In genomic region chr1:10677508-10678364, GRCh38 we compare ENCODE assay signal across 15 cellular contexts.
DNase-seq lines count a peak whose midpoint lies in the region; ATAC-seq and TF ChIP-seq lines count a peak whose summit lies in the region.
"Had no signal": no experiment of that assay in that cellular context is flagged by ENCODE, and none has a peak within 500 bp of the region (broad histone marks: within the 10 kb centered on the region; RNA-seq: fewer than 3 reads in every experiment).

No MANE protein-coding gene starts in this region.

- no peaks in the 10 kb centered on the region for H3K4me1 Mint-ChIP-seq in Calu3 (ENCODE audit: low read depth, unreplicated experiment)

- no peaks in the 10 kb centered on the region for H3K27me3 Mint-ChIP-seq in Calu3 (ENCODE audit: unreplicated experiment)
- H3K27me3 Mint-ChIP-seq: natural killer cell treated with Interleukin-12 subunit alpha and Interleukin-12 subunit beta and Interleukin-15 and Interleukin-18, amount 100 ng/mL, for 72 hours had no signal

- ATAC-seq in Right ventricle myocardium inferior (peak; percentile 33), left cardiac atrium (peak; percentile 7 to 28), HG02588 (IDR thresholded peaks at IDR 0.05; ENCODE audit: unreplicated experiment) (no peak)
- ATAC-seq: activated CD4-positive, CD25-positive, alpha-beta regulatory T cell treated with anti-CD3 and anti-CD28 coated beads, Interleukin-2, amount 50 U/mL, for 24 hours had no signal

- no peak for TF ChIP-seq CTCF in Calu3 (IDR thresholded peaks at IDR 0.05; ENCODE audit: unreplicated experiment)

- CTCF ChIA-PET in Calu3 (lab: Charles Lee), result interaction anchor here (0.6 kb wide), 1 partner anchor 16 kb away, joined by 3 read pairs; no protein-coding TSS in a partner anchor

- H3K27ac Mint-ChIP-seq in Calu3 (ENCODE audit: unreplicated experiment), result no peak overlapping the region
- H3K27ac Mint-ChIP-seq: natural killer cell treated with Interleukin-12 subunit alpha and Interleukin-12 subunit beta and Interleukin-15 and Interleukin-18, amount 100 ng/mL, for 72 hours had no signal

- no peak overlapping the region for H3K4me3 Mint-ChIP-seq in Calu3 (ENCODE audit: low read depth, unreplicated experiment)
- H3K4me3 Mint-ChIP-seq: natural killer cell treated with Interleukin-12 subunit alpha and Interleukin-12 subunit beta and Interleukin-15 and Interleukin-18, amount 100 ng/mL, for 72 hours had no signal

- no TSS peak for BruUV-seq in Calu3 (replicated peaks; lab: Mats Ljungman, UMichigan)

- DNase-seq in Right ventricle myocardium inferior (ENCODE audit: missing footprints), result no peak
- no peak for DNase-seq in cardiac septum (ENCODE audit: low spot score)
- peak; percentile 52 for DNase-seq in left cardiac atrium
- peak; percentile 33 for DNase-seq in myocyte (ENCODE audit: low read depth)
- no peak for DNase-seq in stimulated activated CD4-positive, alpha-beta T cell treated with anti-CD3 and anti-CD28 coated beads, Interleukin-2, amount 100 ng/mL, for 48 hours
- no peak for DNase-seq in Calu3
- DNase-seq in NCI-H2107 treated with DMSO at 0.1 percent for 48 hours (lab: John Stamatoyannopoulos, UW; ENCODE audit: unreplicated experiment), result no peak
- DNase-seq: ACHN; activated T-cell treated with anti-CD3 and anti-CD28 coated beads, Interleukin-2, amount 50 U/mL, for 1 hour; DND-41; IMR-90; NCI-H1436 treated with DMSO at 0.1 percent for 48 hours had no signal

- intact Hi-C loops in Right ventricle myocardium inferior (cut with DNase I) (no loop called here), cardiac septum (cut with DNase I) (loop anchor here (2.0 kb wide), 1 partner anchor 119 kb away; the partner anchor contains the start of gene CASZ1), left cardiac atrium (cut with DNase I) (loop anchor here in 1 of 2 donors (5.0 kb wide), 1 partner anchor 120 kb away; the partner anchor contains the start of gene CASZ1), Calu3 (cut with micrococcal nuclease; ENCODE audit: unreplicated experiment) (no loop called here)

- H3K9me3 Mint-ChIP-seq in Calu3 (ENCODE audit: low read depth, unreplicated experiment), result no peaks in the 10 kb centered on the region
- H3K9me3 Mint-ChIP-seq: natural killer cell treated with Interleukin-12 subunit alpha and Interleukin-12 subunit beta and Interleukin-15 and Interleukin-18, amount 100 ng/mL, for 72 hours had no signal

- peaks cover 11% of the 10 kb centered on the region for H3K36me3 Mint-ChIP-seq in Calu3 (ENCODE audit: insufficient read depth, unreplicated experiment)
- H3K36me3 Mint-ChIP-seq: natural killer cell treated with Interleukin-12 subunit alpha and Interleukin-12 subunit beta and Interleukin-15 and Interleukin-18, amount 100 ng/mL, for 72 hours had no signal

Comparison
In these comparisons a context has a peak if more than half of its experiments do, and no peak if none do; other contexts are left out.
1. DNase-seq: peak in left cardiac atrium (single experiment) and myocyte (single experiment); none in Right ventricle myocardium inferior (single experiment), cardiac septum (single experiment), stimulated activated CD4-positive, alpha-beta T cell treated with anti-CD3 and anti-CD28 coated beads, Interleukin-2, amount 100 ng/mL, for 48 hours (0 of 2), Calu3 (single experiment) and NCI-H2107 treated with DMSO at 0.1 percent for 48 hours (single experiment).